15 cellular contexts compared by ENCODE assay signal in the genomic region with DNA sequence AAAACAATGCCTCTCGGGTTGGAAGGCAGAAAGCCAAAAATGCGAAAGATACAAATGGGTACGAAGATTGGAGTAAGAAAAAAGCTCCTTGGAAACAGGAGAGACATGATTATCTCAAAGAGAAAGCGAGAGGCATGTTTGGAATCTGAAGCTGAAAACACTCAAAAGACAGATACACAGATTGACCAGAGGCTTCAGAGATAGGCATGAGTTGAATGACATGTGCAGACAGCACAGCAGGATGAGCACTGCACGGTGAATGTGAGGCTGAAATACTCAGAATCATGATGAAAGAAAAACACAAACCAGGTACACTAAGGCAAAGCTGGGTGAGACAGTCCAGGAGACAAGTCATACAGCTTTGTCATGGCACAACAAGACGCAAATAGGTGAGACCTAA. TPM values are rescaled to one million over a fixed set of nuclear protein-coding genes. Genes with fewer than 3 reads are reported as not detected.
A peak's percentile ranks its signal among the peaks of the same experiment; 100 is the strongest.
DNase-seq lines count a peak whose midpoint lies in the region; ATAC-seq and TF ChIP-seq lines count a peak whose summit lies in the region.
"Had no signal": no experiment of that assay in that cellular context is flagged by ENCODE, and none has a peak within 500 bp of the region (broad histone marks: within the 10 kb centered on the region; RNA-seq: fewer than 3 reads in every experiment).

No MANE protein-coding gene starts in this region.

- H3K4me3 Mint-ChIP-seq in activated CD4-positive, alpha-beta T cell treated with anti-CD3 and anti-CD28 coated beads, Interleukin-2, amount 10 ng/mL, durations not matched to agents 7 days and 5 days, result no peak overlapping the region
- no peak overlapping the region for H3K4me3 Mint-ChIP-seq in activated CD8-positive, alpha-beta T cell treated with anti-CD3 and anti-CD28 coated beads for 36 hours
- H3K4me3 Mint-ChIP-seq in progenitor cell of endocrine pancreas (ENCODE audit: low read depth), result no peak overlapping the region

- no peak for TF ChIP-seq CTCF in activated CD8-positive, alpha-beta T cell treated with anti-CD3 and anti-CD28 coated beads for 36 hours (IDR thresholded peaks at IDR 0.05)
- no peak for TF ChIP-seq CTCF in progenitor cell of endocrine pancreas (IDR thresholded peaks at IDR 0.05; ENCODE audit: unreplicated experiment)

- H3K4me1 Mint-ChIP-seq in activated CD4-positive, alpha-beta T cell treated with anti-CD3 and anti-CD28 coated beads, Interleukin-2, amount 10 ng/mL, durations not matched to agents 7 days and 5 days, result peaks cover 44% of the 10 kb centered on the region
- peaks cover 61% of the 10 kb centered on the region for H3K4me1 Mint-ChIP-seq in activated CD8-positive, alpha-beta T cell treated with anti-CD3 and anti-CD28 coated beads for 36 hours (ENCODE audit: low read depth)
- no peaks in the 10 kb centered on the region for H3K4me1 Mint-ChIP-seq in progenitor cell of endocrine pancreas (ENCODE audit: low read depth)

- CTCF ChIA-PET in activated CD4-positive, alpha-beta T cell treated with anti-CD3 and anti-CD28 coated beads, Interleukin-2, amount 10 ng/mL, durations not matched to agents 7 days and 5 days (lab: Charles Lee), result interaction anchor here (0.6 to 2.3 kb wide), 4 partner anchors 9 to 307 kb away, joined by 3 to 7 read pairs (median 4); no protein-coding TSS in a partner anchor
- CTCF ChIA-PET in activated CD8-positive, alpha-beta T cell treated with anti-CD3 and anti-CD28 coated beads for 36 hours (lab: Charles Lee), result interaction anchor here (1.3 to 2.8 kb wide), 4 partner anchors 11 to 336 kb away, joined by 4 to 8 read pairs (median 6); no protein-coding TSS in a partner anchor

- DNase-seq in activated CD4-positive, alpha-beta T cell treated with anti-CD3 and anti-CD28 coated beads, Interleukin-2, amount 10 ng/mL, durations not matched to agents 7 days and 5 days, result no peak
- no peak for DNase-seq in activated CD4-positive, alpha-beta T cell treated with anti-CD3 and anti-CD28 coated beads for 4 hours
- peak; percentile 38 for DNase-seq in activated CD8-positive, alpha-beta T cell treated with anti-CD3 and anti-CD28 coated beads for 36 hours
- peak; percentile 56 for DNase-seq in epithelial cell of prostate (ENCODE audit: low read depth, low spot score)
- no peak for DNase-seq in progenitor cell of endocrine pancreas (ENCODE audit: low spot score, unreplicated experiment)
- no peak for DNase-seq in AG08396 (ENCODE audit: low spot score)
- no peak for DNase-seq in cerebellar cortex (ENCODE audit: low spot score)
- DNase-seq: ACHN; DMS53; gastrocnemius medialis; left lung; SHP77 treated with DMSO at 0.1 percent for 48 hours; stimulated activated CD4-positive, alpha-beta T cell treated with anti-CD3 and anti-CD28 coated beads, Interleukin-15, amount 100 ng/mL, for 24 hours; uterus had no signal

- peak overlapping the region; percentile 78 for H3K27ac ChIP-seq in epithelial cell of prostate
- H3K27ac ChIP-seq: gastrocnemius medialis, left lung, uterus had no signal

- peaks cover 87% of the 10 kb centered on the region for H3K36me3 Mint-ChIP-seq in activated CD4-positive, alpha-beta T cell treated with anti-CD3 and anti-CD28 coated beads, Interleukin-2, amount 10 ng/mL, durations not matched to agents 7 days and 5 days (ENCODE audit: low read depth)
- peaks cover 83% of the 10 kb centered on the region for H3K36me3 Mint-ChIP-seq in activated CD8-positive, alpha-beta T cell treated with anti-CD3 and anti-CD28 coated beads for 36 hours (ENCODE audit: low read depth)
- H3K36me3 Mint-ChIP-seq in progenitor cell of endocrine pancreas (ENCODE audit: insufficient read depth), result peaks cover 81% of the 10 kb centered on the region

- intact Hi-C loops in activated CD8-positive, alpha-beta T cell treated with anti-CD3 and anti-CD28 coated beads for 36 hours (cut with micrococcal nuclease), result no loop called here

- no peaks in the 10 kb centered on the region for H3K27me3 Mint-ChIP-seq in activated CD4-positive, alpha-beta T cell treated with anti-CD3 and anti-CD28 coated beads, Interleukin-2, amount 10 ng/mL, durations not matched to agents 7 days and 5 days
- H3K27me3 Mint-ChIP-seq in activated CD8-positive, alpha-beta T cell treated with anti-CD3 and anti-CD28 coated beads for 36 hours, result no peaks in the 10 kb centered on the region
- no peaks in the 10 kb centered on the region for H3K27me3 Mint-ChIP-seq in progenitor cell of endocrine pancreas

- POLR2A ChIA-PET in activated CD4-positive, alpha-beta T cell treated with anti-CD3 and anti-CD28 coated beads, Interleukin-2, amount 10 ng/mL, durations not matched to agents 7 days and 5 days (lab: Charles Lee), result interaction anchor here (1.4 kb wide), 1 partner anchor 30 kb away, joined by 9 read pairs; a partner anchor contains a TSS
- POLR2A ChIA-PET in activated CD8-positive, alpha-beta T cell treated with anti-CD3 and anti-CD28 coated beads for 36 hours (lab: Charles Lee), result interaction anchor here (0.6 to 2.9 kb wide), 3 partner anchors 9 to 28 kb away, joined by 3 to 16 read pairs (median 5); no protein-coding TSS in a partner anchor

- H3K9me3 Mint-ChIP-seq in activated CD4-positive, alpha-beta T cell treated with anti-CD3 and anti-CD28 coated beads, Interleukin-2, amount 10 ng/mL, durations not matched to agents 7 days and 5 days, result peaks cover 50% of the 10 kb centered on the region
- H3K9me3 Mint-ChIP-seq in activated CD8-positive, alpha-beta T cell treated with anti-CD3 and anti-CD28 coated beads for 36 hours, result peaks cover 40% of the 10 kb centered on the region
- peaks cover 27% of the 10 kb centered on the region for H3K9me3 Mint-ChIP-seq in progenitor cell of endocrine pancreas (ENCODE audit: low read depth)

- peak; percentile 41 for ATAC-seq in activated CD8-positive, alpha-beta T cell treated with anti-CD3 and anti-CD28 coated beads for 36 hours
- ATAC-seq in GM21737 (IDR thresholded peaks at IDR 0.05; ENCODE audit: unreplicated experiment), result no peak
- ATAC-seq: gastrocnemius medialis, left lung had no signal

- peak overlapping the region; percentile 15 for H3K27ac Mint-ChIP-seq in activated CD4-positive, alpha-beta T cell treated with anti-CD3 and anti-CD28 coated beads, Interleukin-2, amount 10 ng/mL, durations not matched to agents 7 days and 5 days
- peak overlapping the region; percentile 86 for H3K27ac Mint-ChIP-seq in activated CD8-positive, alpha-beta T cell treated with anti-CD3 and anti-CD28 coated beads for 36 hours
- H3K27ac Mint-ChIP-seq in progenitor cell of endocrine pancreas, result peak overlapping the region; percentile 50

RNA-seq across cellular contexts. Expression of a gene that starts 30.8 kb away (rescaled TPM):
- total RNA-seq in activated CD4-positive, alpha-beta T cell treated with anti-CD3 and anti-CD28 coated beads, Interleukin-2, amount 10 ng/mL, durations not matched to agents 7 days and 5 days, result 100 to 1,000 TPM; 137 to 183 TPM
- total RNA-seq in activated CD8-positive, alpha-beta T cell treated with anti-CD3 and anti-CD28 coated beads for 36 hours, result 10 to 100 TPM; 70.8 to 83.3 TPM
- 270 and 287 TPM in 2 replicates for total RNA-seq in progenitor cell of endocrine pancreas

Comparison
In these comparisons a context has a peak if more than half of its experiments do, and no peak if none do; other contexts are left out.
1. DNase-seq: peak in activated CD8-positive, alpha-beta T cell treated with anti-CD3 and anti-CD28 coated beads for 36 hours (single experiment) and epithelial cell of prostate (single experiment); none in activated CD4-positive, alpha-beta T cell treated with anti-CD3 and anti-CD28 coated beads, Interleukin-2, amount 10 ng/mL, durations not matched to agents 7 days and 5 days (single experiment), activated CD4-positive, alpha-beta T cell treated with anti-CD3 and anti-CD28 coated beads for 4 hours (0 of 2), progenitor cell of endocrine pancreas (single experiment), AG08396 (single experiment) and cerebellar cortex (single experiment).
2. H3K27ac Mint-ChIP-seq: peak in every context shown above with its lines; median percentile 86 in activated CD8-positive, alpha-beta T cell treated with anti-CD3 and anti-CD28 coated beads for 36 hours; 50 in progenitor cell of endocrine pancreas; 15 in activated CD4-positive, alpha-beta T cell treated with anti-CD3 and anti-CD28 coated beads, Interleukin-2, amount 10 ng/mL, durations not matched to agents 7 days and 5 days.